In genomic region chr6:14305131-14305530, GRCh38 we compare ENCODE assay signal across 26 cellular contexts.
DNase-seq lines count a peak whose midpoint lies in the region; ATAC-seq, FAIRE-seq and TF ChIP-seq lines count a peak whose summit lies in the region.
"Had no signal": no experiment of that assay in that cellular context is flagged by ENCODE, and none has a peak within 500 bp of the region (broad histone marks: within the 10 kb centered on the region; RNA-seq: fewer than 3 reads in every experiment).

No MANE protein-coding gene starts in this region.

- peak; percentile 31 to 35 for DNase-seq in activated T-cell treated with anti-CD3 and anti-CD28 coated beads, Interleukin-2, amount 50 U/mL, for 48 hours
- DNase-seq in activated T-cell treated with anti-CD3 and anti-CD28 coated beads for 4 hours (no peak), MG63 (peak; percentile 16), bronchial epithelial cell (ENCODE audit: low read depth) (peak; percentile 98)
- no peak for DNase-seq in NK-92 treated with Interleukin-12 subunit alpha and Interleukin-12 subunit beta, amount 100 ng/mL, for 24 hours (lab: John Stamatoyannopoulos, UW)
- DNase-seq: anterior cingulate cortex; BE2C; CD8-positive, alpha-beta memory T cell; effector memory CD8-positive, alpha-beta T cell; hippocampal formation; Kasumi-1; mesenchymal stem cell; NCI-H146; NCI-H446 treated with DMSO at 0.1 percent for 48 hours; posterior cingulate gyrus; right cardiac atrium; SIG-M5; T1000 had no signal

- no peak overlapping the region for H3K9ac ChIP-seq in neural cell (ENCODE audit: low read length)

- no peak for TF ChIP-seq RAD21 in neural cell (conservative IDR thresholded peaks at IDR 0.05)

- FAIRE-seq in bronchial epithelial cell (lab: Jason Lieb, UNC), result peak; percentile 60
- FAIRE-seq: H54 had no signal

- H3K36me3 ChIP-seq in MG63, result no peaks in the 10 kb centered on the region
- no peaks in the 10 kb centered on the region for H3K36me3 ChIP-seq in bronchial epithelial cell (ENCODE audit: control insufficient read depth, insufficient read depth, low read length)
- H3K36me3 ChIP-seq in neural cell (ENCODE audit: insufficient read depth, low read length), result no peaks in the 10 kb centered on the region
- H3K36me3 ChIP-seq: BE2C, cardiac muscle cell, esophagus muscularis mucosa, gastroesophageal sphincter, tibial nerve had no signal

- no peaks in the 10 kb centered on the region for H4K20me1 ChIP-seq in neural cell (ENCODE audit: insufficient read depth)

- no peak for ATAC-seq in HG02981 (IDR thresholded peaks at IDR 0.05; ENCODE audit: unreplicated experiment)
- ATAC-seq: effector memory CD8-positive, alpha-beta T cell; gastroesophageal sphincter had no signal

- H3K9me2 ChIP-seq in neural cell (ENCODE audit: insufficient read depth, low read length), result no peaks in the 10 kb centered on the region

- TF ChIP-seq CTCF in bronchial epithelial cell (IDR thresholded peaks at IDR 0.05; ENCODE audit: insufficient read depth, low read length, severe bottlenecking) (no peak), neural cell (IDR thresholded peaks at IDR 0.05; ENCODE audit: poor library complexity, severe bottlenecking) (no peak)

- H2AFZ ChIP-seq in neural cell (ENCODE audit: low read depth, low read length), result no peak overlapping the region

- no peak overlapping the region for H3K4me3 ChIP-seq in MG63
- no peak overlapping the region for H3K4me3 ChIP-seq in bronchial epithelial cell (ENCODE audit: low read depth, low read length)
- H3K4me3 ChIP-seq in neural cell (ENCODE audit: low read length), result peak overlapping the region; percentile 37
- H3K4me3 ChIP-seq: cardiac muscle cell, coronary artery, esophagus muscularis mucosa, gastroesophageal sphincter, tibial nerve had no signal

- peaks cover 7% of the 10 kb centered on the region for H3F3A ChIP-seq in neural cell (ENCODE audit: insufficient read depth, low read length, poor library complexity, severe bottlenecking)

- no peaks in the 10 kb centered on the region for H3K27me3 ChIP-seq in MG63
- no peaks in the 10 kb centered on the region for H3K27me3 ChIP-seq in bronchial epithelial cell (ENCODE audit: control insufficient read depth, insufficient read depth, low read length)
- no peaks in the 10 kb centered on the region for H3K27me3 ChIP-seq in neural cell (ENCODE audit: insufficient read depth, low read depth, low read length)
- H3K27me3 ChIP-seq: BE2C, cardiac muscle cell, esophagus muscularis mucosa, gastroesophageal sphincter, tibial nerve had no signal

- H3K9me3 ChIP-seq in MG63 (no peaks in the 10 kb centered on the region; the same call in 1 of the 2 replicates), neural cell (ENCODE audit: low read length) (no peaks in the 10 kb centered on the region)
- H3K9me3 ChIP-seq: BE2C, esophagus muscularis mucosa, tibial nerve had no signal

- H3K27ac ChIP-seq in neural cell (ENCODE audit: low read length), result no peak overlapping the region
- H3K27ac ChIP-seq: cardiac muscle cell, coronary artery, esophagus muscularis mucosa, gastroesophageal sphincter, tibial nerve had no signal

- H3K79me2 ChIP-seq in neural cell (replicated peaks; ENCODE audit: insufficient read depth, low read length), result no peaks in the 10 kb centered on the region

- H3K4me2 ChIP-seq in neural cell (ENCODE audit: low read length), result no peak overlapping the region

- no peak for TF ChIP-seq EP300 in neural cell (conservative IDR thresholded peaks at IDR 0.05; ENCODE audit: poor library complexity, severe bottlenecking)

TF ChIP-seq in neural cell, 6 proteins besides CTCF, POLR2A, EP300 and RAD21:
- TF ChIP-seq POLR2AphosphoS5 (IDR thresholded peaks at IDR 0.05), result no peak
- TF ChIP-seq, protein P1, sequence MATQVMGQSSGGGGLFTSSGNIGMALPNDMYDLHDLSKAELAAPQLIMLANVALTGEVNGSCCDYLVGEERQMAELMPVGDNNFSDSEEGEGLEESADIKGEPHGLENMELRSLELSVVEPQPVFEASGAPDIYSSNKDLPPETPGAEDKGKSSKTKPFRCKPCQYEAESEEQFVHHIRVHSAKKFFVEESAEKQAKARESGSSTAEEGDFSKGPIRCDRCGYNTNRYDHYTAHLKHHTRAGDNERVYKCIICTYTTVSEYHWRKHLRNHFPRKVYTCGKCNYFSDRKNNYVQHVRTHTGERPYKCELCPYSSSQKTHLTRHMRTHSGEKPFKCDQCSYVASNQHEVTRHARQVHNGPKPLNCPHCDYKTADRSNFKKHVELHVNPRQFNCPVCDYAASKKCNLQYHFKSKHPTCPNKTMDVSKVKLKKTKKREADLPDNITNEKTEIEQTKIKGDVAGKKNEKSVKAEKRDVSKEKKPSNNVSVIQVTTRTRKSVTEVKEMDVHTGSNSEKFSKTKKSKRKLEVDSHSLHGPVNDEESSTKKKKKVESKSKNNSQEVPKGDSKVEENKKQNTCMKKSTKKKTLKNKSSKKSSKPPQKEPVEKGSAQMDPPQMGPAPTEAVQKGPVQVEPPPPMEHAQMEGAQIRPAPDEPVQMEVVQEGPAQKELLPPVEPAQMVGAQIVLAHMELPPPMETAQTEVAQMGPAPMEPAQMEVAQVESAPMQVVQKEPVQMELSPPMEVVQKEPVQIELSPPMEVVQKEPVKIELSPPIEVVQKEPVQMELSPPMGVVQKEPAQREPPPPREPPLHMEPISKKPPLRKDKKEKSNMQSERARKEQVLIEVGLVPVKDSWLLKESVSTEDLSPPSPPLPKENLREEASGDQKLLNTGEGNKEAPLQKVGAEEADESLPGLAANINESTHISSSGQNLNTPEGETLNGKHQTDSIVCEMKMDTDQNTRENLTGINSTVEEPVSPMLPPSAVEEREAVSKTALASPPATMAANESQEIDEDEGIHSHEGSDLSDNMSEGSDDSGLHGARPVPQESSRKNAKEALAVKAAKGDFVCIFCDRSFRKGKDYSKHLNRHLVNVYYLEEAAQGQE (IDR thresholded peaks at IDR 0.05; ENCODE audit: borderline replicate concordance), result no peak
- no peak for TF ChIP-seq MXI1 (conservative IDR thresholded peaks at IDR 0.05; ENCODE audit: poor library complexity, severe bottlenecking)
- no peak for TF ChIP-seq SMC3 (conservative IDR thresholded peaks at IDR 0.05; ENCODE audit: poor library complexity)
- no peak for TF ChIP-seq EZH2 (IDR thresholded peaks at IDR 0.05; ENCODE audit: borderline replicate concordance, insufficient read depth, low read length, poor library complexity, severe bottlenecking)
- TF ChIP-seq TAF1 (IDR thresholded peaks at IDR 0.05; ENCODE audit: low read depth), result no peak

Comparison
In these comparisons a context has a peak if more than half of its experiments do, and no peak if none do; other contexts are left out.
1. DNase-seq: peak in activated T-cell treated with anti-CD3 and anti-CD28 coated beads, Interleukin-2, amount 50 U/mL, for 48 hours (2 of 2), MG63 (single experiment) and bronchial epithelial cell (single experiment); none in activated T-cell treated with anti-CD3 and anti-CD28 coated beads for 4 hours (single experiment) and NK-92 treated with Interleukin-12 subunit alpha and Interleukin-12 subunit beta, amount 100 ng/mL, for 24 hours (single experiment).